Comparison of ENCODE assay signal across 19 cellular contexts in genomic region chr18:49089049-49089448, GRCh38.
A peak's percentile ranks its signal among the peaks of the same experiment; 100 is the strongest.
DNase-seq lines count a peak whose midpoint lies in the region; ATAC-seq and TF ChIP-seq lines count a peak whose summit lies in the region.
"Had no signal": no experiment of that assay in that cellular context is flagged by ENCODE, and none has a peak within 500 bp of the region (broad histone marks: within the 10 kb centered on the region; RNA-seq: fewer than 3 reads in every experiment).

No MANE protein-coding gene starts in this region.

- TF ChIP-seq CTCF in GM10248 (IDR thresholded peaks at IDR 0.05; ENCODE audit: control extremely low read depth, extremely low read depth, low read depth, missing control alignments) = no peak

- no peak for ATAC-seq in activated naive CD4-positive, alpha-beta T cell treated with anti-CD3 and anti-CD28 coated beads, Interleukin-2, amount 50 U/mL, for 72 hours
- no peak for ATAC-seq in activated T-helper 17 cell treated with anti-CD3 and anti-CD28 coated beads, Interleukin-2, amount 50 U/mL, for 72 hours (replicated peaks)
- ATAC-seq: A549 had no signal

- peak overlapping the region; percentile 30 for H3K27ac Mint-ChIP-seq in activated naive CD4-positive, alpha-beta T cell treated with anti-CD3 and anti-CD28 coated beads for 36 hours
- no peak overlapping the region for H3K27ac Mint-ChIP-seq in activated naive CD4-positive, alpha-beta T cell treated with anti-CD3 and anti-CD28 coated beads, Interleukin-2, amount 50 U/mL, for 72 hours
- H3K27ac Mint-ChIP-seq in activated T-helper 17 cell treated with anti-CD3 and anti-CD28 coated beads, Interleukin-2, amount 50 U/mL, for 72 hours = peak overlapping the region; percentile 32
- H3K27ac Mint-ChIP-seq: B cell; CD4-positive, alpha-beta memory T cell; CD4-positive, CD25-positive, alpha-beta regulatory T cell; CD8-positive, alpha-beta memory T cell had no signal

- peaks cover 29% of the 10 kb centered on the region for H3K36me3 Mint-ChIP-seq in activated naive CD4-positive, alpha-beta T cell treated with anti-CD3 and anti-CD28 coated beads for 36 hours (ENCODE audit: low read depth)
- peaks cover 5 to 27% of the 10 kb centered on the region in 2 donors for H3K36me3 Mint-ChIP-seq in activated naive CD4-positive, alpha-beta T cell treated with anti-CD3 and anti-CD28 coated beads, Interleukin-2, amount 50 U/mL, for 72 hours
- peaks cover 52% of the 10 kb centered on the region for H3K36me3 Mint-ChIP-seq in activated T-helper 17 cell treated with anti-CD3 and anti-CD28 coated beads, Interleukin-2, amount 50 U/mL, for 72 hours (ENCODE audit: low read depth)

- intact Hi-C loops in activated naive CD4-positive, alpha-beta T cell treated with anti-CD3 and anti-CD28 coated beads for 36 hours (cut with micrococcal nuclease) = no loop called here

- no peak for DNase-seq in activated naive CD4-positive, alpha-beta T cell treated with anti-CD3 and anti-CD28 coated beads for 36 hours
- DNase-seq in activated naive CD4-positive, alpha-beta T cell treated with anti-CD3 and anti-CD28 coated beads, Interleukin-2, amount 50 U/mL, for 72 hours (ENCODE audit: low spot score in 2 of 2) = no peak
- DNase-seq in LoVo (ENCODE audit: low spot score) (no peak), GM10248 (ENCODE audit: extremely low spot score) (no peak)
- DNase-seq: AML-193; CD4-positive, alpha-beta memory T cell; CD4-positive, CD25-positive, alpha-beta regulatory T cell; CD8-positive, alpha-beta memory T cell; COR-L47; DMS 273 treated with DMSO at 0.1 percent for 48 hours; DMS153; DMS53; DMS79; DND-41; EL; GDM1 had no signal

- no peak overlapping the region for H3K4me3 Mint-ChIP-seq in activated naive CD4-positive, alpha-beta T cell treated with anti-CD3 and anti-CD28 coated beads for 36 hours
- H3K4me3 Mint-ChIP-seq in activated T-helper 17 cell treated with anti-CD3 and anti-CD28 coated beads, Interleukin-2, amount 50 U/mL, for 72 hours = no peak overlapping the region
- H3K4me3 Mint-ChIP-seq: B cell; CD4-positive, alpha-beta memory T cell; CD4-positive, CD25-positive, alpha-beta regulatory T cell; CD8-positive, alpha-beta memory T cell had no signal

- no peaks in the 10 kb centered on the region for H3K27me3 Mint-ChIP-seq in activated naive CD4-positive, alpha-beta T cell treated with anti-CD3 and anti-CD28 coated beads for 36 hours (ENCODE audit: low read depth)
- no peaks in the 10 kb centered on the region for H3K27me3 Mint-ChIP-seq in activated T-helper 17 cell treated with anti-CD3 and anti-CD28 coated beads, Interleukin-2, amount 50 U/mL, for 72 hours
- H3K27me3 Mint-ChIP-seq: B cell; CD4-positive, alpha-beta memory T cell; CD4-positive, CD25-positive, alpha-beta regulatory T cell; CD8-positive, alpha-beta memory T cell had no signal

- no peaks in the 10 kb centered on the region for H3K9me3 Mint-ChIP-seq in activated naive CD4-positive, alpha-beta T cell treated with anti-CD3 and anti-CD28 coated beads for 36 hours
- H3K9me3 Mint-ChIP-seq in activated naive CD4-positive, alpha-beta T cell treated with anti-CD3 and anti-CD28 coated beads, Interleukin-2, amount 50 U/mL, for 72 hours = no peaks in the 10 kb centered on the region
- H3K9me3 Mint-ChIP-seq in activated T-helper 17 cell treated with anti-CD3 and anti-CD28 coated beads, Interleukin-2, amount 50 U/mL, for 72 hours = no peaks in the 10 kb centered on the region
- H3K9me3 Mint-ChIP-seq: CD4-positive, CD25-positive, alpha-beta regulatory T cell; CD8-positive, alpha-beta memory T cell had no signal

- POLR2A ChIA-PET in GM10248 (lab: Yijun Ruan, JAX) = no interaction called here

- no peaks in the 10 kb centered on the region for H3K4me1 Mint-ChIP-seq in activated naive CD4-positive, alpha-beta T cell treated with anti-CD3 and anti-CD28 coated beads for 36 hours (ENCODE audit: low read depth)
- peaks cover 27% of the 10 kb centered on the region for H3K4me1 Mint-ChIP-seq in activated T-helper 17 cell treated with anti-CD3 and anti-CD28 coated beads, Interleukin-2, amount 50 U/mL, for 72 hours
- H3K4me1 Mint-ChIP-seq: B cell had no signal

- CTCF ChIA-PET in activated naive CD4-positive, alpha-beta T cell treated with anti-CD3 and anti-CD28 coated beads for 36 hours (lab: Charles Lee) = no interaction called here
- CTCF ChIA-PET in GM10248 (lab: Yijun Ruan, JAX) = interaction anchor here (2.2 kb wide), 1 partner anchor 12 kb away, joined by 10 read pairs; no protein-coding TSS in a partner anchor

Comparison
In these comparisons a context has a peak if more than half of its experiments do, and no peak if none do; other contexts are left out.
1. H3K27ac Mint-ChIP-seq: peak in activated naive CD4-positive, alpha-beta T cell treated with anti-CD3 and anti-CD28 coated beads for 36 hours (single experiment) and activated T-helper 17 cell treated with anti-CD3 and anti-CD28 coated beads, Interleukin-2, amount 50 U/mL, for 72 hours (single experiment); none in activated naive CD4-positive, alpha-beta T cell treated with anti-CD3 and anti-CD28 coated beads, Interleukin-2, amount 50 U/mL, for 72 hours (0 of 2).